In the genomic region with DNA sequence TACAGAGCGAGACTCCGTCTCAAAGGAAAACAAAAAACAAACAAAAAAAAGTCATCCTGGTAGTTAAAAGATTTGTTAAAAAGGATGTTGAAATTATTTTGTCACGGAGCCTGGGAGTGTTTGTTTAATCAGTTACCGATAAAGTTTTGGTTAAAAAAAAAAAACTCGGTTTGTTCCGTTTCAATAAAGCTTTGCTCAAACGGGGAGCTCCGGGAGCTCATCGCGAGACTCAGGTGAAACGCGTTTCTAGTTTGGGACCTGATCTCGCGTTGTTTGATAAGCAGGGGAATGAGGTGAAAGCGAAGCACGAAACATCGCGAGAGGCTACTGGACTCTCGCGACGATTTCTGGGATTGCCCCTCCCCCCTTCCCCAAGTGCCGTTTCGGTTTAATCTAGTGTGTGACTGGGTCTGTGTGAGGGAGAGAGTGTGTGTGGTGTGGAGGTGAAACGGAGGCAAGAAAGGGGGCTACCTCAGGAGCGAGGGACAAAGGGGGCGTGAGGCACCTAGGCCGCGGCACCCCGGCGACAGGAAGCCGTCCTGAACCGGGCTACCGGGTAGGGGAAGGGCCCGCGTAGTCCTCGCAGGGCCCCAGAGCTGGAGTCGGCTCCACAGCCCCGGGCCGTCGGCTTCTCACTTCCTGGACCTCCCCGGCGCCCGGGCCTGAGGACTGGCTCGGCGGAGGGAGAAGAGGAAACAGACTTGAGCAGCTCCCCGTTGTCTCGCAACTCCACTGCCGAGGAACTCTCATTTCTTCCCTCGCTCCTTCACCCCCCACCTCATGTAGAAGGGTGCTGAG, we compare ENCODE assay signal across 8 cellular contexts. TPM values are rescaled to one million over a fixed set of nuclear protein-coding genes. Genes with fewer than 3 reads are reported as not detected.
DNase-seq lines count a peak whose midpoint lies in the region; ATAC-seq and TF ChIP-seq lines count a peak whose summit lies in the region.

A gene (plus strand): TSS at position 374 of the 798 bp plus-strand sequence. CDS start 586 bp downstream, outside the sequence.

- peaks cover 40% of the 10 kb centered on the region for H3K4me1 ChIP-seq in CD4-positive, alpha-beta memory T cell (ENCODE audit: insufficient read depth, low read length)
- peaks cover 1 to 5% of the 10 kb centered on the region in 2 donors for H3K4me1 ChIP-seq in lung (ENCODE audit: control insufficient read depth in 2 of 2, insufficient read depth in 2 of 2, low read length in 2 of 2)

- H3K27me3 ChIP-seq in CD4-positive, alpha-beta memory T cell (ENCODE audit: insufficient read depth, low read length), result no peaks in the 10 kb centered on the region
- no peaks in the 10 kb centered on the region for H3K27me3 ChIP-seq in lung (ENCODE audit: control insufficient read depth, insufficient read depth)

- H3K9me3 Mint-ChIP-seq in CD4-positive, alpha-beta memory T cell, result peaks cover 0 to 4% (median 0%) of the 10 kb centered on the region in 8 donors

- H3K4me1 Mint-ChIP-seq in CD4-positive, alpha-beta memory T cell, result peaks cover 14 to 57% (median 34%) of the 10 kb centered on the region in 4 donors

- 1% methylated on average over 32 to 49 of the region's 49 CpGs for WGBS in lung, 2 donors

- no peaks in the 10 kb centered on the region for H3K9me3 ChIP-seq in CD4-positive, alpha-beta memory T cell (ENCODE audit: control insufficient read depth in 1 of 2, low read length in 2 of 2)
- H3K9me3 ChIP-seq in lung (ENCODE audit: control insufficient read depth in 2 of 2, insufficient read depth in 1 of 2, low read length in 1 of 2), result no peaks in the 10 kb centered on the region

- peak within 1 kb of the TSS; percentile 93 for H3K27ac ChIP-seq in CD4-positive, alpha-beta memory T cell (ENCODE audit: low read depth, low read length)
- peak within 1 kb of the TSS; percentile 96 to 97 for H3K27ac ChIP-seq in lung (ENCODE audit: low read depth in 1 of 2, low read length in 1 of 2)

- ATAC-seq in GM19463 (IDR thresholded peaks at IDR 0.05; ENCODE audit: unreplicated experiment), result peak; percentile 77
- peak; percentile 93 for ATAC-seq in lung (ENCODE audit: insufficient read depth, low FRiP score)

- DNase-seq in CD4-positive, alpha-beta memory T cell, result peak; percentile 95 to 98 (median 96)
- peak; percentile 94 for DNase-seq in HS-5 (ENCODE audit: low read depth)
- peak; percentile 86 for DNase-seq in NK-92 treated with Interleukin-12 subunit alpha and Interleukin-12 subunit beta, amount 100 ng/mL, for 24 hours (lab: John Stamatoyannopoulos, UW)
- peak; percentile 97 for DNase-seq in activated CD8-positive, alpha-beta memory T cell treated with anti-CD3 and anti-CD28 coated beads for 24 hours
- peak; percentile 92 for DNase-seq in effector CD8-positive, alpha-beta T cell (lab: John Stamatoyannopoulos, UW)
- DNase-seq in lung (ENCODE audit: low spot score), result peak; percentile 97
- DNase-seq in stimulated activated CD4-positive, alpha-beta T cell treated with anti-CD3 and anti-CD28 coated beads, TNF-alpha, amount 100 ng/mL, for 4 hours (ENCODE audit: low read depth in 3 of 3), result peak; percentile 79 to 93 (median 91)

- CTCF ChIA-PET in CD4-positive, alpha-beta memory T cell (lab: Charles Lee; ENCODE audit: partially characterized antibody), result interaction anchor here (0.6 to 2.1 kb wide), 3 partner anchors 10 to 229 kb away, joined by 3 to 14 read pairs (median 3); a partner anchor contains a TSS

- peaks cover 0 to 22% of the 10 kb centered on the region in 2 donors for H3K36me3 Mint-ChIP-seq in CD4-positive, alpha-beta memory T cell

- no peaks in the 10 kb centered on the region for H3K27me3 Mint-ChIP-seq in CD4-positive, alpha-beta memory T cell

- no peaks in the 10 kb centered on the region for H3K36me3 ChIP-seq in CD4-positive, alpha-beta memory T cell (ENCODE audit: insufficient read depth, low read length)
- no peaks in the 10 kb centered on the region for H3K36me3 ChIP-seq in lung (ENCODE audit: control insufficient read depth in 2 of 2, insufficient read depth in 2 of 2, low read length in 2 of 2)

- H3K4me3 Mint-ChIP-seq in CD4-positive, alpha-beta memory T cell, result peak within 1 kb of the TSS; percentile 92 to 98 (median 96)

- intact Hi-C loops in CD4-positive, alpha-beta memory T cell (cut with micrococcal nuclease), result loop anchor here (1.0 to 10.0 kb wide), 5 partner anchors 10 to 519 kb away; a partner anchor contains a TSS

- POLR2A ChIA-PET in CD4-positive, alpha-beta memory T cell (lab: Charles Lee; ENCODE audit: partially characterized antibody), result interaction anchor here (0.6 to 5.1 kb wide), 26 partner anchors 9 to 723 kb away, joined by 3 to 167 read pairs (median 4); a partner anchor contains a TSS

- H3K4me3 ChIP-seq in CD4-positive, alpha-beta memory T cell (ENCODE audit: low read length in 2 of 2), result peak within 1 kb of the TSS; percentile 67 to 96
- H3K4me3 ChIP-seq in lung, result peak within 1 kb of the TSS; percentile 64

- H3K27ac Mint-ChIP-seq in CD4-positive, alpha-beta memory T cell, result peak within 1 kb of the TSS; percentile 91 to 99 (median 97)

- TF ChIP-seq CTCF in lung (IDR thresholded peaks at IDR 0.05; ENCODE audit: control extremely low read depth, extremely low read depth), result no peak

RNA-seq across cellular contexts. Expression of the gene that starts here (rescaled TPM):
- 100 to 1,000 TPM; 107 to 114 TPM for total RNA-seq in CD4-positive, alpha-beta memory T cell
- 1 to 10 TPM in 1 of 2 donors, under 1 TPM in 1; 0.87 to 6.4 TPM for polyA plus RNA-seq in CD4-positive, alpha-beta memory T cell
- total RNA-seq in lung, result 10 to 100 TPM; 54.2 to 56.2 TPM
- polyA plus RNA-seq in lung, result 10 to 100 TPM; 12.3 to 16.9 TPM

Comparison
In these comparisons a context has a peak if more than half of its experiments do, and no peak if none do; other contexts are left out.
1. Peak in every context shown above with its lines: DNase-seq, ATAC-seq, H3K4me3 ChIP-seq and H3K27ac ChIP-seq.